ENCODE assay signal across 14 cellular contexts in genomic region chr2:43467889-43468288, GRCh38.
A peak's percentile ranks its signal among the peaks of the same experiment; 100 is the strongest.
DNase-seq lines count a peak whose midpoint lies in the region; ATAC-seq and TF ChIP-seq lines count a peak whose summit lies in the region.
"Had no signal": no experiment of that assay in that cellular context is flagged by ENCODE, and none has a peak within 500 bp of the region (broad histone marks: within the 10 kb centered on the region; RNA-seq: fewer than 3 reads in every experiment).

No MANE protein-coding gene starts in this region.

- H3K4me3 Mint-ChIP-seq in naive thymus-derived CD4-positive, alpha-beta T cell, result no peak overlapping the region
- H3K4me3 Mint-ChIP-seq: immature natural killer cell had no signal

- no peak overlapping the region for H3K4me3 ChIP-seq in sigmoid colon
- no peak overlapping the region for H3K4me3 ChIP-seq in naive thymus-derived CD4-positive, alpha-beta T cell (ENCODE audit: low read length)
- H3K4me3 ChIP-seq in left lung, result no peak overlapping the region

- H3K27me3 ChIP-seq in sigmoid colon (no peaks in the 10 kb centered on the region), left lung (no peaks in the 10 kb centered on the region)
- no peaks in the 10 kb centered on the region for H3K27me3 ChIP-seq in naive thymus-derived CD4-positive, alpha-beta T cell (ENCODE audit: control insufficient read depth in 2 of 2, insufficient read depth in 2 of 2, low read length in 2 of 2)
- H3K27me3 ChIP-seq: BE2C had no signal

- H3K36me3 ChIP-seq in sigmoid colon, result no peaks in the 10 kb centered on the region
- H3K36me3 ChIP-seq in naive thymus-derived CD4-positive, alpha-beta T cell (ENCODE audit: control insufficient read depth in 2 of 3, insufficient read depth in 3 of 3, low read length in 3 of 3), result peaks cover 0 to 3% (median 0%) of the 10 kb centered on the region in 3 experiments
- H3K36me3 ChIP-seq in left lung, result no peaks in the 10 kb centered on the region
- H3K36me3 ChIP-seq: BE2C had no signal

- no peak for TF ChIP-seq EP300 in sigmoid colon (IDR thresholded peaks at IDR 0.05)

- H3K4me1 ChIP-seq in sigmoid colon (peaks cover 0 to 63% (median 49%) of the 10 kb centered on the region in 4 donors), left lung (peaks cover 11 to 23% of the 10 kb centered on the region in 2 donors)
- H3K4me1 ChIP-seq in naive thymus-derived CD4-positive, alpha-beta T cell (ENCODE audit: control insufficient read depth in 2 of 2, insufficient read depth in 2 of 2, low read length in 2 of 2), result no peaks in the 10 kb centered on the region
- H3K4me1 ChIP-seq: BE2C had no signal

- H3K9me3 ChIP-seq in sigmoid colon, result no peaks in the 10 kb centered on the region
- no peaks in the 10 kb centered on the region for H3K9me3 ChIP-seq in naive thymus-derived CD4-positive, alpha-beta T cell (ENCODE audit: control insufficient read depth in 2 of 3, low read length in 3 of 3)
- H3K9me3 ChIP-seq in left lung, result no peaks in the 10 kb centered on the region
- H3K9me3 ChIP-seq: BE2C had no signal

- ATAC-seq in SK-N-SH treated with all-trans-retinoic acid at 6 μM for 48 hours (no peak; the same call in 1 of the 3 replicates), left lung (no peak)
- no peak for ATAC-seq in naive thymus-derived CD4-positive, alpha-beta T cell
- ATAC-seq: esophagus mucosa had no signal

- POLR2A ChIA-PET in naive thymus-derived CD4-positive, alpha-beta T cell (lab: Charles Lee), result no interaction called here

- no peak for TF ChIP-seq POLR2A in sigmoid colon (IDR thresholded peaks at IDR 0.05)

- DNase-seq in Daoy (ENCODE audit: low read depth), result peak; percentile 16
- DNase-seq in fibroblast of gingiva (ENCODE audit: low read depth), result peak; percentile 74
- no peak for DNase-seq in sigmoid colon
- DNase-seq in NCI-H2171 (lab: John Stamatoyannopoulos, UW), result no peak
- no peak for DNase-seq in NCI-H69 (lab: John Stamatoyannopoulos, UW)
- no peak for DNase-seq in naive thymus-derived CD4-positive, alpha-beta T cell
- no peak for DNase-seq in left lung
- DNase-seq: activated CD4-positive, alpha-beta T cell treated with anti-CD3 and anti-CD28 coated beads for 1 hour; BE2C; immature natural killer cell; KBM-7; NCI-H2081 treated with DMSO at 0.1 percent for 48 hours had no signal

- peaks cover 15 to 56% (median 18%) of the 10 kb centered on the region in 5 donors for H3K36me3 Mint-ChIP-seq in naive thymus-derived CD4-positive, alpha-beta T cell

- TF ChIP-seq CTCF in sigmoid colon (IDR thresholded peaks at IDR 0.05), result no peak
- TF ChIP-seq CTCF in left lung (IDR thresholded peaks at IDR 0.05), result no peak

- H3K4me1 Mint-ChIP-seq in naive thymus-derived CD4-positive, alpha-beta T cell, result peaks cover 0 to 21% (median 6%) of the 10 kb centered on the region in 7 donors
- H3K4me1 Mint-ChIP-seq: immature natural killer cell had no signal

- CTCF ChIA-PET in naive thymus-derived CD4-positive, alpha-beta T cell (lab: Charles Lee), result no interaction called here

- WGBS in sigmoid colon, 2 donors, result 72 to 87% methylated on average over 3 of the region's 3 CpGs

- peak overlapping the region; percentile 51 to 76 (median 64) for H3K27ac ChIP-seq in sigmoid colon
- H3K27ac ChIP-seq in naive thymus-derived CD4-positive, alpha-beta T cell (ENCODE audit: low read depth, low read length), result no peak overlapping the region
- peak overlapping the region in 1 of 2 donors; percentile 15 for H3K27ac ChIP-seq in left lung

- peaks cover 0 to 1% (median 0%) of the 10 kb centered on the region in 11 donors for H3K9me3 Mint-ChIP-seq in naive thymus-derived CD4-positive, alpha-beta T cell
- H3K9me3 Mint-ChIP-seq: immature natural killer cell had no signal

- H3K27ac Mint-ChIP-seq in naive thymus-derived CD4-positive, alpha-beta T cell, result no peak overlapping the region
- H3K27ac Mint-ChIP-seq: immature natural killer cell had no signal

- H3K27me3 Mint-ChIP-seq in naive thymus-derived CD4-positive, alpha-beta T cell, result no peaks in the 10 kb centered on the region

- intact Hi-C loops in sigmoid colon (cut with DNase I), result loop anchor here (5.0 kb wide), 1 partner anchor 216 kb away; no protein-coding TSS in a partner anchor
- intact Hi-C loops in naive thymus-derived CD4-positive, alpha-beta T cell (cut with micrococcal nuclease), result no loop called here
- intact Hi-C loops in left lung (cut with DNase I), result no loop called here

TF ChIP-seq in SK-N-SH treated with all-trans-retinoic acid at 6 μM for 48 hours, 23 proteins besides CTCF, POLR2A, EP300 and RAD21 (continues in another document):
- TF ChIP-seq BACH2 (CRISPR knock-in tag; IDR thresholded peaks at IDR 0.05; ENCODE audit: borderline replicate concordance), result no peak
- no peak for TF ChIP-seq ESRRG (CRISPR knock-in tag; IDR thresholded peaks at IDR 0.05)
- no peak for TF ChIP-seq ZFP3 (CRISPR knock-in tag; IDR thresholded peaks at IDR 0.05)
- no peak for TF ChIP-seq ZC3H10 (CRISPR knock-in tag; IDR thresholded peaks at IDR 0.05)
- TF ChIP-seq TOX (CRISPR knock-in tag; IDR thresholded peaks at IDR 0.05; ENCODE audit: borderline replicate concordance), result no peak
- no peak for TF ChIP-seq ARNTL (CRISPR knock-in tag; IDR thresholded peaks at IDR 0.05; ENCODE audit: borderline replicate concordance, low read depth)
- no peak for TF ChIP-seq CSRNP3 (CRISPR knock-in tag; IDR thresholded peaks at IDR 0.05)
- TF ChIP-seq GLIS3 (CRISPR knock-in tag; IDR thresholded peaks at IDR 0.05), result no peak
- TF ChIP-seq PPARA (CRISPR knock-in tag; IDR thresholded peaks at IDR 0.05; ENCODE audit: borderline replicate concordance), result no peak
- TF ChIP-seq RARB (CRISPR knock-in tag; IDR thresholded peaks at IDR 0.05), result no peak
- TF ChIP-seq SNAI2 (CRISPR knock-in tag; IDR thresholded peaks at IDR 0.05), result no peak
- TF ChIP-seq PATZ1 (CRISPR knock-in tag; IDR thresholded peaks at IDR 0.05; ENCODE audit: borderline replicate concordance), result no peak
- TF ChIP-seq POU6F1 (CRISPR knock-in tag; IDR thresholded peaks at IDR 0.05; ENCODE audit: borderline replicate concordance, low read depth), result 0 out of 2 replicates have a peak, but pooled peaks have one; percentile 37
- no peak for TF ChIP-seq ZNF8 (CRISPR knock-in tag; IDR thresholded peaks at IDR 0.05)

Comparison
In these comparisons a context has a peak if more than half of its experiments do, and no peak if none do; other contexts are left out.
1. DNase-seq: peak in Daoy (single experiment) and fibroblast of gingiva (single experiment); none in sigmoid colon (single experiment), NCI-H2171 (single experiment), NCI-H69 (single experiment), naive thymus-derived CD4-positive, alpha-beta T cell (0 of 9) and left lung (0 of 2).